20 cellular contexts compared by ENCODE assay signal in the genomic region with DNA sequence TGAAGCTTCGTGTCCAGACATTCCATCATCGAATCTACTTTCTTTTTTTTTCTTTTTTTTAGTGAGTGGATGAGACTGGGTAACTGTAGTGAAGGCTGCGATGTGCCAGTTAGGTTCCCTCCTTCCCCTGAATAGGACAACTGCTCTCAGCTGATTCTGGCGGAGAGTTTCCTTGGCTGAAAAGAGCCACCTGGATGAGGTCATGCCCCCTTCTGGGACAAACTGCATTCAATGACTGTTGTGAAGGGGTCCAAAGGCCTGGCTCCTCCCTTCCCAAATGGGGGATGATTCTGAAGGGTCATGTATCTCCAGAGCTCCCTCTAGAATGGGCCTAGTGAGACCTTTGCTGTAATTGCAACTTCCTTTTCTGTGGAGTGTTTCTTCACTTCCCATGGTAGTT.
"Had no signal": no experiment of that assay in that cellular context is flagged by ENCODE, and none has a peak within 500 bp of the region (broad histone marks: within the 10 kb centered on the region; RNA-seq: fewer than 3 reads in every experiment).

No MANE protein-coding gene starts in this region.

- H3K27me3 ChIP-seq: cardiac muscle cell, upper lobe of right lung had no signal

- ATAC-seq: activated T-cell treated with anti-CD3 and anti-CD28 coated beads, Interleukin-2, amount 50 U/mL, for 72 hours; left cardiac atrium; stimulated activated naive CD8-positive, alpha-beta T cell treated with anti-CD3 and anti-CD28 coated beads, Interleukin-15, Interleukin-2, amounts not matched to agents 100 U/mL and 50 U/mL, for 24 hours; upper lobe of right lung had no signal

- H3K4me1 ChIP-seq: upper lobe of right lung had no signal

- DNase-seq: activated B cell treated with CpG ODN at 0.5 μM for 24 hours; activated CD4-positive, alpha-beta memory T cell treated with anti-CD3 and anti-CD28 coated beads, Interleukin-2, amount 10 ng/mL, durations not matched to agents 7 days and 5 days; activated CD4-positive, alpha-beta T cell treated with anti-CD3 and anti-CD28 coated beads for 48 hours; activated effector memory CD4-positive, alpha-beta T cell treated with Interleukin-2 at 50 U/mL for 16 hours; activated naive CD4-positive, alpha-beta T cell treated with anti-CD3 and anti-CD28 coated beads for 36 hours; activated naive CD8-positive, alpha-beta T cell treated with anti-CD3 and anti-CD28 coated beads, Interleukin-2, amount 10 ng/mL, durations not matched to agents 7 days and 5 days; activated T-cell treated with anti-CD3 and anti-CD28 coated beads, Interleukin-2, amount 50 U/mL, for 72 hours; amniotic stem cell; effector CD4-positive, alpha-beta T cell; erythroblast; foreskin fibroblast; left cardiac atrium; mesenchymal stem cell; naive B cell; retina; stimulated activated CD4-positive, alpha-beta T cell treated with anti-CD3 and anti-CD28 coated beads, Interleukin-4, amount 100 ng/mL, for 24 hours; stimulated activated naive CD8-positive, alpha-beta T cell treated with anti-CD3 and anti-CD28 coated beads, Interleukin-15, Interleukin-2, amounts not matched to agents 100 U/mL and 50 U/mL, for 24 hours; T1000; upper lobe of right lung had no signal

- H3K27ac ChIP-seq: cardiac muscle cell, upper lobe of right lung had no signal
